25 cellular contexts compared by ENCODE assay signal in the genomic region with DNA sequence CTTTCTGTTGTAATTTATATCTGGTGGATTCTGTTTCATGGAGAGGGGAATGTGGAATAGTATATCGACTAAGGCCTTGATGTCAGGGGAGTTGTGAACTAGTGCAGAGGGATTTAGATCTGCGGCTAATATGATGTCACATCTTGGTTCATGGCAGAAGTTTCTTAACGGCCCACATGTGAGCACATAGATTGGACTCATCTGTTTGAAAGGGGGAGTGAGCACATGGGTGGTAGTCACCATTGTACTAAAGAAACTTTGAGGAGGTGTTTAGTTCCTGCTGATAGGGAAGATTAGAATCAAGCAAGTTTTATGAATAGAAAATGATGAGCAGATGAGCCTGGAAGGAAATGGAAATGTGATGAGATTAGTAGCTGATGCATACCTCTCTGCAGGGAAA.
"Had no signal": no experiment of that assay in that cellular context is flagged by ENCODE, and none has a peak within 500 bp of the region (broad histone marks: within the 10 kb centered on the region; RNA-seq: fewer than 3 reads in every experiment).

No MANE protein-coding gene starts in this region.

- H3K27me3 ChIP-seq: esophagus squamous epithelium, gastrocnemius medialis, heart left ventricle, hepatocyte, left lung had no signal

- ATAC-seq: effector memory CD8-positive, alpha-beta T cell; esophagus mucosa; gastrocnemius medialis; heart left ventricle; left colon; left lung; left ventricle myocardium superior; lower lobe of right lung had no signal

- H3K36me3 Mint-ChIP-seq: immature natural killer cell had no signal

- H3K4me1 ChIP-seq: esophagus squamous epithelium, gastrocnemius medialis, heart left ventricle, left lung, lower lobe of right lung had no signal

- H3K4me1 Mint-ChIP-seq: immature natural killer cell had no signal

- H3K36me3 ChIP-seq: esophagus squamous epithelium, gastrocnemius medialis, heart left ventricle, left lung, lower lobe of right lung had no signal

- H3K4me3 Mint-ChIP-seq: dendritic cell treated with granulocyte-macrophage colony-stimulating factor and Interleukin-4, amounts not matched to agents 40 ng/mL and 50 ng/mL, for 4 days; effector memory CD8-positive, alpha-beta T cell; endodermal cell; immature natural killer cell had no signal

- H3K4me3 ChIP-seq: esophagus squamous epithelium, gastrocnemius medialis, heart left ventricle, hepatocyte, left lung, lower lobe of right lung had no signal

- H3K9me3 ChIP-seq: esophagus squamous epithelium, gastrocnemius medialis, heart left ventricle, left lung, lower lobe of right lung had no signal

- H3K27ac Mint-ChIP-seq: dendritic cell treated with granulocyte-macrophage colony-stimulating factor and Interleukin-4, amounts not matched to agents 40 ng/mL and 50 ng/mL, for 4 days; effector memory CD8-positive, alpha-beta T cell; endodermal cell; immature natural killer cell had no signal

- H3K27ac ChIP-seq: epithelial cell of prostate, esophagus squamous epithelium, gastrocnemius medialis, heart left ventricle, hepatocyte, left lung, lower lobe of right lung had no signal

- DNase-seq: cortex of kidney; effector CD8-positive, alpha-beta T cell; effector memory CD8-positive, alpha-beta T cell; endodermal cell; erythroblast; esophagus squamous epithelium; foreskin fibroblast; foreskin melanocyte; gastrocnemius medialis; heart left ventricle; hypothalamus; immature natural killer cell; islet precursor cell; kidney; kidney glomerular epithelial cell; left colon; left lung; left ventricle myocardium superior; lower lobe of right lung; mesenchymal stem cell; midbrain had no signal

- H3K27me3 Mint-ChIP-seq: dendritic cell treated with granulocyte-macrophage colony-stimulating factor and Interleukin-4, amounts not matched to agents 40 ng/mL and 50 ng/mL, for 4 days; effector memory CD8-positive, alpha-beta T cell had no signal
